8 cellular contexts compared by ENCODE assay signal in the genomic region with DNA sequence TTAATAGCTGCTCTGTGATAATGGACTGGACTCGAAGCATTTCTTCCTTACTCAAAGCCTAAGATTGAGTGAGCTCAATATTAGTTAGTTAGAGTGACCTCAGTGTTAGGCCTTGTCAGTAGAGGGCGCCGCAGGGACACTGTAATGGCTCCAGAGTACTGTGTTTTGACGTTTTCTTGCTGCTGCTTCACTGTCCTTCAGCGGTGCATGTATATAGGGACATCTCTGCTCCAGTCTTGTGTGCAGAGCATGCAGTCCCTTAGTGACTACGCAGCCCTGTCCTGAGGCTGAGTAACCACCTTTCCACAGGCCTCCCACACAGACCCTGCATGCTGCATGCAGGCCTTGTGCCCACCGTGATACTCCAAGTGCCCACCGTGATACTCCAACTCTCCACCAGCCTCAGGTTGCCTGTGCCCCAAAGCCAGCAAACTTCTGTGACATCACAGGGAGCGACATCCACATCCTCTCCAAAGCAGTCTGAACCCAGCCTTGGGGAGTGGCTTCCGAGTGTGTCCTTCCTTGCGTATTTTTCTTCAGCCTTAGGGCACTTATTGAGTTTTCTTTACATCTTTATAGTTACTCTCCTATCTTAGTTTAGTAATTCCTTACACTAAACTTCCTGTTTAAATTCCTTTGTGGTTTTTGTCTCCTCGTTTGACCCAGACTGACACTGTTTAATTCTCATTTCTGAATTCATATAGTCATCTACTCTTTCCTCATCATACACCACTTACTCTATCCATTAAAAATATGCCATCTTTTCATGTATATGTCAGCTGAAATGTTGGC.
A peak's percentile ranks its signal among the peaks of the same experiment; 100 is the strongest.
DNase-seq lines count a peak whose midpoint lies in the region; ATAC-seq and TF ChIP-seq lines count a peak whose summit lies in the region.

No MANE protein-coding gene starts in this region.

- RAD21 ChIA-PET in HCT116 (lab: Charles Lee; ENCODE audit: low non-redundant PET in 1 of 2, low total read pairs in 2 of 2, uncharacterized antibody in 2 of 2, unreplicated experiment in 2 of 2), result interaction anchor here in 1 of 2 experiments (0.7 kb wide), 2 partner anchors 8 to 337 kb away, joined by 3 to 5 read pairs; no protein-coding TSS in a partner anchor

- no peaks in the 10 kb centered on the region for H3K79me2 ChIP-seq in HCT116 (ENCODE audit: insufficient read depth, low read length)

- no peaks in the 10 kb centered on the region for H3K27me3 ChIP-seq in HCT116 (ENCODE audit: insufficient read depth, low read length)

- CTCF ChIA-PET in HCT116 (lab: Charles Lee), result interaction anchor here (0.6 to 3.7 kb wide), 28 partner anchors 8 to 892 kb away, joined by 3 to 33 read pairs (median 6); no protein-coding TSS in a partner anchor

- no peak overlapping the region for H3K4me3 ChIP-seq in HCT116 (replicated peaks in 1 of 2; ENCODE audit: low read depth in 1 of 2, low read length in 2 of 2)

- no peaks in the 10 kb centered on the region for H3K36me3 ChIP-seq in HCT116 (ENCODE audit: control insufficient read depth in 1 of 2, insufficient read depth in 2 of 2, low read length in 2 of 2)

- no peak overlapping the region for H3K27ac ChIP-seq in HCT116 (ENCODE audit: low read depth, low read length)

- peaks cover 0 to 7% of the 10 kb centered on the region in 2 experiments; a peak in 2 of 4 replicates for H3K4me1 ChIP-seq in HCT116 (ENCODE audit: control insufficient read depth in 1 of 2, insufficient read depth in 2 of 2, low read length in 2 of 2)

- no peaks in the 10 kb centered on the region for H3K9me2 ChIP-seq in HCT116 (ENCODE audit: insufficient read depth)

- H3K9me3 ChIP-seq in HCT116 (ENCODE audit: control insufficient read depth in 1 of 2, insufficient read depth in 1 of 2, low read depth in 1 of 2, low read length in 2 of 2), result no peaks in the 10 kb centered on the region

- H4K20me1 ChIP-seq in HCT116 (ENCODE audit: insufficient read depth), result no peaks in the 10 kb centered on the region

- TF ChIP-seq CTCF in HCT116 (IDR thresholded peaks at IDR 0.05 in 2 of 3, conservative IDR thresholded peaks at IDR 0.05 in 1 of 3; ENCODE audit: borderline replicate concordance in 1 of 3, insufficient read depth in 1 of 3, low read depth in 2 of 3, low read length in 2 of 3), result peak; percentile 48 to 86 (median 84); a peak in 5 of 6 replicates

- DNase-seq in DMS53 (lab: John Stamatoyannopoulos, UW) (peak; percentile 92), HCT116 (ENCODE audit: low read depth, low spot score) (peak; percentile 27), NCI-H187 (lab: John Stamatoyannopoulos, UW) (peak; percentile 62 to 70), T-helper 22 cell (ENCODE audit: low read depth) (peak; percentile 2), T47D (ENCODE audit: low read depth in 1 of 2, low spot score in 1 of 2) (peak; percentile 38 to 91), left colon (peak; percentile 63 to 86)
- peak; percentile 16 to 53 (median 18) for DNase-seq in stimulated activated CD4-positive, alpha-beta T cell treated with anti-CD3 and anti-CD28 coated beads, TNF-alpha, amount 100 ng/mL, for 48 hours (ENCODE audit: low read depth in 3 of 3)

- no peak overlapping the region for H3K9ac ChIP-seq in HCT116 (ENCODE audit: low read length)

- ATAC-seq in HCT116, result peak; percentile 99
- ATAC-seq in left colon, result peak; percentile 91
- no peak for ATAC-seq in GM18870 (IDR thresholded peaks at IDR 0.05; ENCODE audit: unreplicated experiment)

- no peak overlapping the region for H2AFZ ChIP-seq in HCT116 (ENCODE audit: low read depth, low read length, poor library complexity, severe bottlenecking)

- TF ChIP-seq RAD21 in HCT116 (IDR thresholded peaks at IDR 0.05; ENCODE audit: low read depth), result peak; percentile 59

- no TSS peak for BruUV-seq in HCT116 (replicated peaks; lab: Mats Ljungman, UMichigan)

- POLR2A ChIA-PET in HCT116 (lab: Charles Lee), result no interaction called here

- intact Hi-C loops in HCT116 (cut with micrococcal nuclease) (loop anchor here (1.0 kb wide), 1 partner anchor 210 kb away; no protein-coding TSS in a partner anchor), left colon (cut with DNase I, micrococcal nuclease) (no loop called here)

- H3K4me2 ChIP-seq in HCT116 (ENCODE audit: low read length), result peak overlapping the region; percentile 9; the same call in 1 of the 2 replicates

- in situ Hi-C loops in T47D (cut with HindIII; ENCODE audit: low pct_unique_long_range_greater_than_20kb, low sequenced_read_pairs), result no loop called here

- no peak for TF ChIP-seq POLR2A in HCT116 (IDR thresholded peaks at IDR 0.05; ENCODE audit: borderline replicate concordance, extremely low read depth, insufficient read depth, insufficient read length)

TF ChIP-seq in HCT116, 20 proteins besides CTCF, POLR2A, EP300 and RAD21:
- TF ChIP-seq YY1 (IDR thresholded peaks at IDR 0.05; ENCODE audit: extremely low read depth, insufficient replicate concordance, low read depth, low read length), result peak; percentile 16
- no peak for TF ChIP-seq SP1 (IDR thresholded peaks at IDR 0.05; ENCODE audit: low read depth)
- TF ChIP-seq, protein P1, sequence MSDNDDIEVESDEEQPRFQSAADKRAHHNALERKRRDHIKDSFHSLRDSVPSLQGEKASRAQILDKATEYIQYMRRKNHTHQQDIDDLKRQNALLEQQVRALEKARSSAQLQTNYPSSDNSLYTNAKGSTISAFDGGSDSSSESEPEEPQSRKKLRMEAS (IDR thresholded peaks at IDR 0.05), result no peak

Comparison
In these comparisons a context has a peak if more than half of its experiments do, and no peak if none do; other contexts are left out.
1. DNase-seq: peak in every context shown above with its lines; median percentile 92 in DMS53; 74 in left colon; 66 in NCI-H187; 64 in T47D; 27 in HCT116; 18 in stimulated activated CD4-positive, alpha-beta T cell treated with anti-CD3 and anti-CD28 coated beads, TNF-alpha, amount 100 ng/mL, for 48 hours; 2 in T-helper 22 cell.